ENCODE assay signal across 8 cellular contexts in the genomic region with DNA sequence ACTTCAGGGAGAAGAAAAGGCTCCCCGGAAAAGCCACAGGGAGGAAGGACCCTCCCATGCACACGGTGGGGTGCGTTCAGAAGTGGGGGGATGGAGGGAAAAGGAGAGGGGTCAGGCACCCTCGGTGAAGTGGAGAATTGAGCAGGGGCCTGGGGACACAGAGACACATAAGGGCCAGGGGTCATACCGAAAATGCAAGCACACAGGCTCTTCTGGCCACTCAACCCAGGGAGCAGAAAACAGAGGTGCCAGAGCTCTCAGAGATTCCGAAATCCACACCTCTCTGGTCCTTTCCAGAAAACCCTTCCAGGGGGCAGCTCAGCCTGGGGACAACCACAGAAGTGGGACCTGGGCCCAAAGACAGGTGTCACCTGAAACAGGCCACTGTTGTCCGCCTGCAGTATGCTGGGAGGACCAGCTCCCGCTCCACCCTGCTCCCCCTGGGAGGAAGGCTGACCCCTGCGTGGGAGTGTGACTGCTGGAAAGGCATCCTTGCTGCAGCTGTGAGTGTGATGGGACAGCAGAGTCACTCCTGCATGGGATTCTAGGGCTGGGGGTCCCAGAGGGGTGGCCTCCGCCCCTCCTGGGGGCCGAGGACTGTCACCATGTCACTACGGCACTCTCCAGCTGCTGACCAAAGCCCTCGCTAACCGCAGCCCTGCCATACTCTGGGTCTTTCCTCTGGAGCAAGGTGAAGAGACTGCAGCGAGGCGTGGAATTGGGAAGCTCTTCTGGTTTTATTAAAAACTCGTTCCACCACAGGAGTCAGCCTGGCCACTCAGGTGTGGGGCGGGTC.
DNase-seq lines count a peak whose midpoint lies in the region; ATAC-seq, FAIRE-seq and TF ChIP-seq lines count a peak whose summit lies in the region.

No MANE protein-coding gene starts in this region.

- no peak for FAIRE-seq in kidney (lab: Jason Lieb, UNC)

- H3K27ac ChIP-seq in body of pancreas, result peak overlapping the region in 3 of 4 donors; percentile 83 to 86 (median 84)
- H3K27ac ChIP-seq in kidney (ENCODE audit: low read depth in 2 of 2, low read length in 2 of 2), result peak overlapping the region; percentile 43 to 78

- no peaks in the 10 kb centered on the region for H3K9me3 Mint-ChIP-seq in stimulated activated memory B cell treated with anti-CD40 and anti-IgM and Interleukin-4, amounts not matched to agents 10 μg/mL and 1 μg/mL and 100 μg/mL, for 72 hours

- no peaks in the 10 kb centered on the region for H3K27me3 Mint-ChIP-seq in stimulated activated memory B cell treated with anti-CD40 and anti-IgM and Interleukin-4, amounts not matched to agents 10 μg/mL and 1 μg/mL and 100 μg/mL, for 72 hours

- H3K4me1 Mint-ChIP-seq in stimulated activated memory B cell treated with anti-CD40 and anti-IgM and Interleukin-4, amounts not matched to agents 10 μg/mL and 1 μg/mL and 100 μg/mL, for 72 hours, result peaks cover 30% of the 10 kb centered on the region

- DNase-seq in HFF-Myc (ENCODE audit: extremely low read depth, low read depth), result no peak
- DNase-seq in body of pancreas, result no peak
- DNase-seq in kidney, result no peak
- DNase-seq in activated gamma-delta T cell treated with Interleukin-2 at 50 U/mL for 16 hours, result no peak
- no peak for DNase-seq in midbrain (lab: John Stamatoyannopoulos, UW)
- no peak for DNase-seq in central memory CD4-positive, alpha-beta T cell

- ATAC-seq in body of pancreas (no peak), GM21447 (IDR thresholded peaks at IDR 0.05; ENCODE audit: unreplicated experiment) (no peak)
- ATAC-seq in stimulated activated memory B cell treated with anti-CD40 and anti-IgM and Interleukin-4, amounts not matched to agents 10 μg/mL and 1 μg/mL and 100 μg/mL, for 72 hours, result no peak

- peaks cover 16% of the 10 kb centered on the region for H3K36me3 Mint-ChIP-seq in stimulated activated memory B cell treated with anti-CD40 and anti-IgM and Interleukin-4, amounts not matched to agents 10 μg/mL and 1 μg/mL and 100 μg/mL, for 72 hours

- 56 to 64% methylated on average over 12 to 18 of the region's 18 CpGs for WGBS in body of pancreas, 2 donors

- H3K27me3 ChIP-seq in body of pancreas, result no peaks in the 10 kb centered on the region

- H3K4me1 ChIP-seq in body of pancreas (peaks cover 47% of the 10 kb centered on the region), kidney (ENCODE audit: control insufficient read depth in 1 of 2, insufficient read depth in 1 of 2, low read depth in 1 of 2, low read length in 2 of 2) (peaks cover 18 to 20% of the 10 kb centered on the region in 2 donors)

- peak overlapping the region; percentile 84 for H3K4me3 Mint-ChIP-seq in stimulated activated memory B cell treated with anti-CD40 and anti-IgM and Interleukin-4, amounts not matched to agents 10 μg/mL and 1 μg/mL and 100 μg/mL, for 72 hours

- TF ChIP-seq POLR2A in body of pancreas (IDR thresholded peaks at IDR 0.05), result no peak

- H3K27ac Mint-ChIP-seq in stimulated activated memory B cell treated with anti-CD40 and anti-IgM and Interleukin-4, amounts not matched to agents 10 μg/mL and 1 μg/mL and 100 μg/mL, for 72 hours, result peak overlapping the region; percentile 99

- H3K36me3 ChIP-seq in body of pancreas (replicated peaks in 1 of 2; ENCODE audit: insufficient read depth in 1 of 2, low read depth in 2 of 2) (no peaks in the 10 kb centered on the region), kidney (ENCODE audit: control insufficient read depth in 1 of 2, insufficient read depth in 2 of 2, low read length in 2 of 2) (peaks cover 0 to 13% of the 10 kb centered on the region in 2 donors)

- intact Hi-C loops in body of pancreas (cut with DNase I), result no loop called here
- intact Hi-C loops in kidney (cut with DNase I), result no loop called here

- H3K9ac ChIP-seq in kidney (ENCODE audit: low read length in 2 of 2), result peak overlapping the region; percentile 42 to 53

- H3K9me3 ChIP-seq in body of pancreas, result no peaks in the 10 kb centered on the region
- no peaks in the 10 kb centered on the region for H3K9me3 ChIP-seq in kidney (ENCODE audit: control insufficient read depth in 1 of 2, low read length in 2 of 2)

- peak overlapping the region; percentile 23; the same call in 1 of the 2 replicates for H3K4me3 ChIP-seq in HFF-Myc (replicated peaks; ENCODE audit: low read depth, low read length)
- peak overlapping the region in 1 of 2 donors; percentile 20 for H3K4me3 ChIP-seq in body of pancreas
- H3K4me3 ChIP-seq in kidney (ENCODE audit: low read length in 2 of 2), result peak overlapping the region in 1 of 2 donors; percentile 57

- no peak for TF ChIP-seq CTCF in HFF-Myc (IDR thresholded peaks at IDR 0.05; ENCODE audit: low read depth, low read length, missing control alignments)
- no peak for TF ChIP-seq CTCF in body of pancreas (IDR thresholded peaks at IDR 0.05)
- no peak for TF ChIP-seq CTCF in kidney (IDR thresholded peaks at IDR 0.05; ENCODE audit: borderline replicate concordance, extremely low read depth, insufficient read depth)
